Comparison of ENCODE assay signal across 13 cellular contexts in the genomic region with DNA sequence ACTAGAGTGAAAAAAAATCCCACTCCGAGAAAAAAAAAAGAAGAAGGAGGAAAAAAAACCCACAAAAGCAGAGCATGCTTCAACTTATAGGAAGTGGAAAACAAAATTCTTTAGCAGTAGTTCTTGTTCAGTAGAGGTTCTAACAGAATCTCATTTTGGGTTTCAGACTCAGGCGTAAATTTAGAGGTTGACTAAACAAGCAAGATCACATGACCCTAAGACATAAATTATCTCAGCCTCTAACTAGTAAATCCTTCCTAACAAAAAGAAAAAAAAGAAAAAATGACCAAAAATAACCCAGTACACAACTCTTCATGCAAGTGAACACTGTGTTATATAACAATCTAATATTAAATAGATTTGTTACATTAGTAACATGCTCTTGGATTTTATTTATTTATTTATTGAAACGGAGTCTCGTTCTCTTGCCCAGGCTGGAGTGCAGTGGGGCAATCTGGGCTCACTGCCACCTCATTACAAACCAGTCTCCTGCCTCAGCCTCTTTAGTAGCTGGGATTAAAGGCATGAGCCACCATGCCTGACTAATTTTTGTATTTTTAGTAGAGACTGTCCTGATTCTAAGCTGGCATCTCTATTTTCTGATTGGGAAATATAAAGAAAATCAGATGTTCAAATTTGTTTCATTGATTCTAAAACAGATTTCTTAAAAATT.
A peak's percentile ranks its signal among the peaks of the same experiment; 100 is the strongest.
DNase-seq lines count a peak whose midpoint lies in the region; ATAC-seq, FAIRE-seq and TF ChIP-seq lines count a peak whose summit lies in the region.
"Had no signal": no experiment of that assay in that cellular context is flagged by ENCODE, and none has a peak within 500 bp of the region (broad histone marks: within the 10 kb centered on the region; RNA-seq: fewer than 3 reads in every experiment).

No MANE protein-coding gene starts in this region.

- peaks cover 24 to 41% (median 25%) of the 10 kb centered on the region in 3 donors for H3K36me3 ChIP-seq in tibial artery

- no peaks in the 10 kb centered on the region for H3K9me3 ChIP-seq in tibial artery

- DNase-seq in activated naive CD4-positive, alpha-beta T cell treated with anti-CD3 and anti-CD28 coated beads, Interleukin-2, amount 50 U/mL, for 16 hours = no peak
- DNase-seq in amniotic epithelial cell (ENCODE audit: low read depth) (peak; percentile 58), tibial artery (peak in 1 of 2 donors; percentile 35), AG08396 (ENCODE audit: low spot score) (no peak), NCI-H128 (lab: John Stamatoyannopoulos, UW; ENCODE audit: unreplicated experiment) (no peak)
- DNase-seq: activated T-cell treated with anti-CD3 and anti-CD28 coated beads, Interleukin-2, amount 50 U/mL, for 24 hours; stimulated activated CD4-positive, alpha-beta T cell treated with anti-CD3 and anti-CD28 coated beads, Interleukin-1b, Interleukin-23, amount 100 ng/mL, for 48 hours; stimulated activated naive CD8-positive, alpha-beta T cell treated with anti-CD3 and anti-CD28 coated beads, Interleukin-15, amount 100 ng/mL, for 72 hours had no signal

- peak overlapping the region; percentile 83 for H3K27ac Mint-ChIP-seq in activated naive CD4-positive, alpha-beta T cell treated with anti-CD3 and anti-CD28 coated beads, Interleukin-2, amount 50 U/mL, for 24 hours
- H3K27ac Mint-ChIP-seq: activated T-cell treated with anti-CD3 and anti-CD28 coated beads, Interleukin-2, amount 50 U/mL, for 24 hours had no signal

- no peak for TF ChIP-seq CTCF in tibial artery (IDR thresholded peaks at IDR 0.05)

- ATAC-seq in GM21737 (IDR thresholded peaks at IDR 0.05; ENCODE audit: unreplicated experiment) = no peak
- ATAC-seq: esophagus mucosa; stimulated activated naive CD8-positive, alpha-beta T cell treated with anti-CD3 and anti-CD28 coated beads, Interleukin-15, amount 100 ng/mL, for 72 hours had no signal

- no peak overlapping the region for H3K4me3 Mint-ChIP-seq in activated naive CD4-positive, alpha-beta T cell treated with anti-CD3 and anti-CD28 coated beads, Interleukin-2, amount 50 U/mL, for 24 hours
- H3K4me3 Mint-ChIP-seq: activated T-cell treated with anti-CD3 and anti-CD28 coated beads, Interleukin-2, amount 50 U/mL, for 24 hours; stimulated activated naive CD8-positive, alpha-beta T cell treated with anti-CD3 and anti-CD28 coated beads, Interleukin-15, amount 100 ng/mL, for 72 hours had no signal

- H3K9me3 Mint-ChIP-seq in activated naive CD4-positive, alpha-beta T cell treated with anti-CD3 and anti-CD28 coated beads, Interleukin-2, amount 50 U/mL, for 24 hours = no peaks in the 10 kb centered on the region
- H3K9me3 Mint-ChIP-seq: activated T-cell treated with anti-CD3 and anti-CD28 coated beads, Interleukin-2, amount 50 U/mL, for 24 hours; stimulated activated naive CD8-positive, alpha-beta T cell treated with anti-CD3 and anti-CD28 coated beads, Interleukin-15, amount 100 ng/mL, for 72 hours had no signal

- peak; percentile 79 for FAIRE-seq in islet of Langerhans (lab: Jason Lieb, UNC)

- H3K27ac ChIP-seq in tibial artery = peak overlapping the region; percentile 38 to 60
- H3K27ac ChIP-seq: cardiac muscle cell had no signal

- H3K36me3 Mint-ChIP-seq in activated naive CD4-positive, alpha-beta T cell treated with anti-CD3 and anti-CD28 coated beads, Interleukin-2, amount 50 U/mL, for 24 hours = peaks cover 16% of the 10 kb centered on the region

- no peaks in the 10 kb centered on the region for H3K27me3 ChIP-seq in tibial artery
- H3K27me3 ChIP-seq: cardiac muscle cell had no signal

- H3K4me1 Mint-ChIP-seq in activated naive CD4-positive, alpha-beta T cell treated with anti-CD3 and anti-CD28 coated beads, Interleukin-2, amount 50 U/mL, for 24 hours = peaks cover 38% of the 10 kb centered on the region

- peak overlapping the region in 1 of 2 donors; percentile 10 for H3K4me3 ChIP-seq in tibial artery
- H3K4me3 ChIP-seq: cardiac muscle cell had no signal

- intact Hi-C loops in tibial artery (cut with DNase I; ENCODE audit: low total_unique reads) = no loop called here

- no peaks in the 10 kb centered on the region for H3K27me3 Mint-ChIP-seq in activated naive CD4-positive, alpha-beta T cell treated with anti-CD3 and anti-CD28 coated beads, Interleukin-2, amount 50 U/mL, for 24 hours
- H3K27me3 Mint-ChIP-seq: activated T-cell treated with anti-CD3 and anti-CD28 coated beads, Interleukin-2, amount 50 U/mL, for 24 hours; stimulated activated naive CD8-positive, alpha-beta T cell treated with anti-CD3 and anti-CD28 coated beads, Interleukin-15, amount 100 ng/mL, for 72 hours had no signal

- H3K4me1 ChIP-seq in tibial artery = peaks cover 0 to 21% (median 9%) of the 10 kb centered on the region in 4 donors
